Comparison of ENCODE assay signal across 8 cellular contexts in genomic region chr4:159487284-159487747, GRCh38.
A peak's percentile ranks its signal among the peaks of the same experiment; 100 is the strongest.
DNase-seq lines count a peak whose midpoint lies in the region; ATAC-seq and TF ChIP-seq lines count a peak whose summit lies in the region.

No MANE protein-coding gene starts in this region.

- no peaks in the 10 kb centered on the region for H3K27me3 ChIP-seq in PC-9 (ENCODE audit: insufficient read depth, low read depth)

- H3F3A ChIP-seq in PC-9 (ENCODE audit: insufficient read depth, low read depth) = peaks cover 7% of the 10 kb centered on the region; the same call in 1 of the 2 replicates

- ATAC-seq in GM21619 (IDR thresholded peaks at IDR 0.05; ENCODE audit: unreplicated experiment) = peak; percentile 97

- H3K4me3 ChIP-seq in PC-9 = no peak overlapping the region

- H3K4me1 Mint-ChIP-seq in immature natural killer cell = no peaks in the 10 kb centered on the region

- no peaks in the 10 kb centered on the region for H3K79me2 ChIP-seq in PC-9 (ENCODE audit: low read depth)

- no peaks in the 10 kb centered on the region for H3K36me3 ChIP-seq in PC-9 (ENCODE audit: low read depth)

- H2AFZ ChIP-seq in PC-9 = no peak overlapping the region

- intact Hi-C loops in PC-9 (cut with micrococcal nuclease; ENCODE audit: unreplicated experiment) = loop anchor here (10.0 kb wide), 3 partner anchors 277 to 877 kb away; no protein-coding TSS in a partner anchor

- DNase-seq in activated T-cell treated with anti-CD3 and anti-CD28 coated beads for 24 hours (ENCODE audit: low read depth) = peak; percentile 1
- no peak for DNase-seq in activated T-cell treated with anti-CD3 and anti-CD28 coated beads for 4 hours
- peak; percentile 70 for DNase-seq in HT-29 (ENCODE audit: low spot score)
- peak; percentile 43 for DNase-seq in PC-9
- DNase-seq in brain pericyte (ENCODE audit: low read depth, low spot score) = peak; percentile 48
- peak in 2 of 3 donors; percentile 1 to 12 for DNase-seq in immature natural killer cell
- DNase-seq in stimulated activated CD4-positive, alpha-beta T cell treated with anti-CD3 and anti-CD28 coated beads, Interleukin-4, amount 100 ng/mL, for 24 hours = peak; percentile 20

- CTCF ChIA-PET in PC-9 (lab: Charles Lee) = no interaction called here

- POLR2A ChIA-PET in PC-9 (lab: Charles Lee; ENCODE audit: unreplicated experiment) = interaction anchor here (0.6 kb wide), 1 partner anchor 12 kb away, joined by 3 read pairs; no protein-coding TSS in a partner anchor

- H3K27ac Mint-ChIP-seq in immature natural killer cell = no peak overlapping the region

- BruUV-seq in PC-9 (replicated peaks; lab: Mats Ljungman, UMichigan) = no TSS peak

- peak; percentile 80 for TF ChIP-seq CTCF in PC-9 (conservative IDR thresholded peaks at IDR 0.05)

- H3K4me3 Mint-ChIP-seq in immature natural killer cell = no peak overlapping the region

- no peak overlapping the region for H3K27ac ChIP-seq in PC-9

- no peaks in the 10 kb centered on the region for H3K36me3 Mint-ChIP-seq in immature natural killer cell

- H4K20me1 ChIP-seq in PC-9 (ENCODE audit: insufficient read depth) = no peaks in the 10 kb centered on the region

- H3K9me3 Mint-ChIP-seq in immature natural killer cell = peaks cover 0 to 8% (median 0%) of the 10 kb centered on the region in 6 donors

- peaks cover 2 to 4% (median 4%) of the 10 kb centered on the region in 3 donors for H3K27me3 Mint-ChIP-seq in immature natural killer cell (ENCODE audit: low read depth in 3 of 3)

- H3K9me2 ChIP-seq in PC-9 (ENCODE audit: insufficient read depth) = no peaks in the 10 kb centered on the region

- peaks cover 14% of the 10 kb centered on the region for H3K4me1 ChIP-seq in PC-9 (replicated peaks; ENCODE audit: insufficient read depth)

- H3K4me2 ChIP-seq in PC-9 = peak overlapping the region; percentile 46; the same call in 1 of the 2 replicates

- no peaks in the 10 kb centered on the region for H3K9me3 ChIP-seq in PC-9 (ENCODE audit: insufficient read depth, low read depth)
